9 cellular contexts compared by ENCODE assay signal in the genomic region with DNA sequence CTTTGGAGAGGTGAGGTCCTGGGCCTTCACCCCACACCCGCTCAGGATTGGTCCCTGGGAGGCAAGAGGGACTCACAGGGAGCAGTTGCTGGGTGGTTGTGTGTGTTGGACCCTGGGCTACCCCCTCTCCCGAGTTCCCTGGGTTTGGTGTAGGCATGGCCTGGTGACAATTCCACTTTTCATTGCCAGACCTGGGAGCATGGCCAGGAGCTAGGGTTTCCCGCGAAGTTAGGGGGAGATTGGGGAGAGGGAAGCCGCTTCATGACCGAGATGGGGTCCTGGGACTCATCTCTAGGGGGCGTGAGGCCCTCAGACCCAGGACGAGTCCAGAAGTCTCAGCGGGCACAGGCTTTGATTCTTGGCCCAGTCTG. TPM values are rescaled to one million over a fixed set of nuclear protein-coding genes. Genes with fewer than 3 reads are reported as not detected.
DNase-seq lines count a peak whose midpoint lies in the region; ATAC-seq, FAIRE-seq and TF ChIP-seq lines count a peak whose summit lies in the region.
"Had no signal": no experiment of that assay in that cellular context is flagged by ENCODE, and none has a peak within 500 bp of the region (broad histone marks: within the 10 kb centered on the region; RNA-seq: fewer than 3 reads in every experiment).

No MANE protein-coding gene starts in this region.

- H3K4me2 ChIP-seq in keratinocyte (ENCODE audit: control insufficient read depth, extremely low read depth, insufficient read depth, low read depth, low read length), result peak overlapping the region; percentile 79

- DNase-seq in HFF-Myc (ENCODE audit: extremely low read depth, low read depth), result no peak
- no peak for DNase-seq in activated B cell treated with CpG ODN at 0.5 μM for 24 hours
- no peak for DNase-seq in keratinocyte (ENCODE audit: low read depth, low spot score)
- DNase-seq in midbrain (lab: John Stamatoyannopoulos, UW), result no peak
- no peak for DNase-seq in amygdala (lab: John Stamatoyannopoulos, UW)

- no peaks in the 10 kb centered on the region for H3K9me1 ChIP-seq in keratinocyte (ENCODE audit: control insufficient read depth, extremely low read depth, insufficient read depth, low read length)

- intact Hi-C loops in activated B cell treated with CpG ODN at 0.5 μM for 24 hours (cut with micrococcal nuclease), result loop anchor here (2.0 to 5.0 kb wide), 2 partner anchors 16 to 58 kb away; no protein-coding TSS in a partner anchor

- H3K27me3 ChIP-seq in keratinocyte (ENCODE audit: control insufficient read depth, extremely low read depth, insufficient read depth, low read length), result peaks cover 2% of the 10 kb centered on the region

- H3K9me3 ChIP-seq in keratinocyte (ENCODE audit: control insufficient read depth, low read depth, low read length), result no peaks in the 10 kb centered on the region

- TF ChIP-seq CTCF in HFF-Myc (IDR thresholded peaks at IDR 0.05; ENCODE audit: low read depth, low read length, missing control alignments), result peak; percentile 25
- TF ChIP-seq CTCF in activated B cell treated with CpG ODN at 0.5 μM for 24 hours (IDR thresholded peaks at IDR 0.05), result no peak
- no peak for TF ChIP-seq CTCF in keratinocyte (optimal IDR thresholded peaks at IDR 0.05 in 1 of 3, IDR thresholded peaks at IDR 0.05 in 1 of 3, conservative IDR thresholded peaks at IDR 0.05 in 1 of 3; ENCODE audit: extremely low read depth in 1 of 3, insufficient read depth in 2 of 3, low read length in 3 of 3)

- H3K4me1 Mint-ChIP-seq in activated B cell treated with CpG ODN at 0.5 μM for 24 hours, result peaks cover 51% of the 10 kb centered on the region
- H3K4me1 Mint-ChIP-seq in stimulated activated memory B cell treated with anti-CD40 and anti-IgM and Interleukin-4, amounts not matched to agents 10 μg/mL and 1 μg/mL and 100 μg/mL, for 72 hours, result peaks cover 58% of the 10 kb centered on the region

- H3K27ac ChIP-seq in keratinocyte (ENCODE audit: control insufficient read depth, insufficient read depth, low read length), result no peak overlapping the region

- no peak for FAIRE-seq in keratinocyte (lab: Jason Lieb, UNC)

- peak overlapping the region; percentile 68 for H3K27ac Mint-ChIP-seq in activated B cell treated with CpG ODN at 0.5 μM for 24 hours
- peak overlapping the region; percentile 75 for H3K27ac Mint-ChIP-seq in stimulated activated memory B cell treated with anti-CD40 and anti-IgM and Interleukin-4, amounts not matched to agents 10 μg/mL and 1 μg/mL and 100 μg/mL, for 72 hours
- H3K27ac Mint-ChIP-seq: T-helper 1 cell treated with Interleukin-12 subunit alpha and Interleukin-12 subunit beta and Interleukin-4 antibody, amounts not matched to agents 30 μg/mL and 1 μg/mL, for 36 hours had no signal

- POLR2A ChIA-PET in activated B cell treated with CpG ODN at 0.5 μM for 24 hours (lab: Charles Lee), result interaction anchor here (0.6 to 2.6 kb wide), 2 partner anchors 15 to 405 kb away, joined by 6 to 19 read pairs; no protein-coding TSS in a partner anchor

- H3K4me3 Mint-ChIP-seq in activated B cell treated with CpG ODN at 0.5 μM for 24 hours, result peak overlapping the region; percentile 77
- peak overlapping the region; percentile 67 for H3K4me3 Mint-ChIP-seq in stimulated activated memory B cell treated with anti-CD40 and anti-IgM and Interleukin-4, amounts not matched to agents 10 μg/mL and 1 μg/mL and 100 μg/mL, for 72 hours
- H3K4me3 Mint-ChIP-seq: T-helper 1 cell treated with Interleukin-12 subunit alpha and Interleukin-12 subunit beta and Interleukin-4 antibody, amounts not matched to agents 30 μg/mL and 1 μg/mL, for 36 hours had no signal

- H4K20me1 ChIP-seq in keratinocyte (ENCODE audit: control insufficient read depth, extremely low read depth, insufficient read depth, low read length), result peaks cover 5% of the 10 kb centered on the region

- H3K27me3 Mint-ChIP-seq in activated B cell treated with CpG ODN at 0.5 μM for 24 hours, result no peaks in the 10 kb centered on the region
- H3K27me3 Mint-ChIP-seq in stimulated activated memory B cell treated with anti-CD40 and anti-IgM and Interleukin-4, amounts not matched to agents 10 μg/mL and 1 μg/mL and 100 μg/mL, for 72 hours, result no peaks in the 10 kb centered on the region

- H3K36me3 Mint-ChIP-seq in activated B cell treated with CpG ODN at 0.5 μM for 24 hours (ENCODE audit: low read depth), result no peaks in the 10 kb centered on the region
- no peaks in the 10 kb centered on the region for H3K36me3 Mint-ChIP-seq in stimulated activated memory B cell treated with anti-CD40 and anti-IgM and Interleukin-4, amounts not matched to agents 10 μg/mL and 1 μg/mL and 100 μg/mL, for 72 hours

- peaks cover 36% of the 10 kb centered on the region for H3K4me1 ChIP-seq in keratinocyte (ENCODE audit: control insufficient read depth, extremely low read depth, insufficient read depth, low read length)

- H3K9ac ChIP-seq in keratinocyte (ENCODE audit: control insufficient read depth, extremely low read depth, insufficient read depth, low read length), result no peak overlapping the region

- H3K9me3 Mint-ChIP-seq in activated B cell treated with CpG ODN at 0.5 μM for 24 hours, result no peaks in the 10 kb centered on the region
- H3K9me3 Mint-ChIP-seq in stimulated activated memory B cell treated with anti-CD40 and anti-IgM and Interleukin-4, amounts not matched to agents 10 μg/mL and 1 μg/mL and 100 μg/mL, for 72 hours, result no peaks in the 10 kb centered on the region
- H3K9me3 Mint-ChIP-seq: T-helper 1 cell treated with Interleukin-12 subunit alpha and Interleukin-12 subunit beta and Interleukin-4 antibody, amounts not matched to agents 30 μg/mL and 1 μg/mL, for 36 hours had no signal

- dilution Hi-C loops in keratinocyte (cut with MboI; ENCODE audit: extremely low pct_ligation_motif_present, low sequenced_read_pairs), result no loop called here

- no peaks in the 10 kb centered on the region for H3K79me2 ChIP-seq in keratinocyte (ENCODE audit: control insufficient read depth, insufficient read depth, low read length)

- no peaks in the 10 kb centered on the region for H3K36me3 ChIP-seq in keratinocyte (ENCODE audit: control insufficient read depth in 2 of 2, extremely low read depth in 1 of 2, insufficient read depth in 2 of 2, low read length in 2 of 2)

- ATAC-seq in activated B cell treated with CpG ODN at 0.5 μM for 24 hours (ENCODE audit: low read depth) (no peak), GM21390 (IDR thresholded peaks at IDR 0.05; ENCODE audit: unreplicated experiment) (no peak), GM21619 (IDR thresholded peaks at IDR 0.05; ENCODE audit: unreplicated experiment) (no peak)
- no peak for ATAC-seq in stimulated activated memory B cell treated with anti-CD40 and anti-IgM and Interleukin-4, amounts not matched to agents 10 μg/mL and 1 μg/mL and 100 μg/mL, for 72 hours

- H3K4me3 ChIP-seq in HFF-Myc (replicated peaks; ENCODE audit: low read depth, low read length) (peak overlapping the region; percentile 76), keratinocyte (ENCODE audit: control insufficient read depth in 2 of 3, extremely low read depth in 1 of 3, insufficient read depth in 2 of 3, low read depth in 1 of 3, low read length in 3 of 3) (peak overlapping the region; percentile 25 to 52 (median 36))

- CTCF ChIA-PET in activated B cell treated with CpG ODN at 0.5 μM for 24 hours (lab: Charles Lee), result interaction anchor here (1.0 kb wide), 1 partner anchor 30 kb away, joined by 3 read pairs; no protein-coding TSS in a partner anchor

- H2AFZ ChIP-seq in keratinocyte (ENCODE audit: control insufficient read depth, low read length), result no peak overlapping the region

RNA-seq across cellular contexts. Expression of a gene that starts 0.6 kb away (rescaled TPM):
- total RNA-seq in activated B cell treated with CpG ODN at 0.5 μM for 24 hours, result 2.4 and 3.3 TPM in 2 replicates
- 0.72 to 1.4 TPM (median 0.83 TPM) in 3 replicates for polyA plus RNA-seq in keratinocyte
- 0.39 TPM for polyA plus RNA-seq in keratinocyte (2011; ENCODE audit: low read depth)
- 0.50 and 0.96 TPM in 2 replicates for polyA plus RNA-seq in keratinocyte (2011; cell fraction: cytosol; rRNA removed)
- polyA plus RNA-seq in keratinocyte (2011; cell fraction: nucleus; rRNA removed), result 2.0 and 2.1 TPM in 2 replicates
- polyA plus RNA-seq in keratinocyte (2012; ENCODE audit: low replicate concordance), result 1.2 and 1.6 TPM in 2 replicates
- polyA minus RNA-seq in keratinocyte, result 0.53 to 1.0 TPM (median 0.77 TPM) in 3 replicates
- polyA minus RNA-seq in keratinocyte (2011; cell fraction: cytosol; rRNA and poly(A)+ RNA removed), result 2.1 TPM
- polyA minus RNA-seq in keratinocyte (2011; cell fraction: nucleus; rRNA and poly(A)+ RNA removed), result 1.5 and 2.1 TPM in 2 replicates

RNA-seq across cellular contexts. Expression of a gene that starts 37.7 kb away (rescaled TPM):
- total RNA-seq in activated B cell treated with CpG ODN at 0.5 μM for 24 hours, result not detected in 2 replicates
- polyA plus RNA-seq in keratinocyte, result 0.30 to 0.46 TPM (median 0.45 TPM) in 3 replicates
- 0.16 TPM for polyA plus RNA-seq in keratinocyte (2011; ENCODE audit: low read depth)
- 0.12 and 0.31 TPM in 2 replicates for polyA plus RNA-seq in keratinocyte (2011; cell fraction: cytosol; rRNA removed)
- polyA plus RNA-seq in keratinocyte (2011; cell fraction: nucleus; rRNA removed), result 0.73 and 0.80 TPM in 2 replicates
- polyA plus RNA-seq in keratinocyte (2012; ENCODE audit: low replicate concordance), result 0.36 TPM in 1 of 2 replicates, not detected in the other
- 0.58 to 0.92 TPM in 2 of 3 replicates, not detected in the other for polyA minus RNA-seq in keratinocyte
- not detected for polyA minus RNA-seq in keratinocyte (2011; cell fraction: cytosol; rRNA and poly(A)+ RNA removed)
- polyA minus RNA-seq in keratinocyte (2011; cell fraction: nucleus; rRNA and poly(A)+ RNA removed), result not detected in 2 replicates
